In genomic region chr14:38522724-38523123, GRCh38 we compare ENCODE assay signal across 21 cellular contexts.
"Had no signal": no experiment of that assay in that cellular context is flagged by ENCODE, and none has a peak within 500 bp of the region (broad histone marks: within the 10 kb centered on the region; RNA-seq: fewer than 3 reads in every experiment).

No MANE protein-coding gene starts in this region.

- H3K36me3 ChIP-seq: colonic mucosa, right atrium auricular region had no signal

- H3K9me3 ChIP-seq: body of pancreas, colonic mucosa, right atrium auricular region had no signal

- H3K27ac Mint-ChIP-seq: activated CD4-positive, alpha-beta memory T cell treated with anti-CD3 and anti-CD28 coated beads, Interleukin-2, amount 10 ng/mL, durations not matched to agents 7 days and 5 days; activated CD4-positive, alpha-beta T cell treated with anti-CD3 and anti-CD28 coated beads for 36 hours; activated naive CD4-positive, alpha-beta T cell treated with anti-CD3 and anti-CD28 coated beads, Interleukin-2, amount 50 U/mL, for 72 hours; progenitor cell of endocrine pancreas had no signal

- ATAC-seq: activated CD4-positive, alpha-beta T cell treated with anti-CD3 and anti-CD28 coated beads for 36 hours; activated naive CD4-positive, alpha-beta T cell treated with anti-CD3 and anti-CD28 coated beads, Interleukin-2, amount 50 U/mL, for 72 hours; body of pancreas had no signal

- H3K27me3 ChIP-seq: body of pancreas, colonic mucosa, right atrium auricular region had no signal

- H3K36me3 Mint-ChIP-seq: activated naive CD4-positive, alpha-beta T cell treated with anti-CD3 and anti-CD28 coated beads, Interleukin-2, amount 50 U/mL, for 72 hours had no signal

- H3K27me3 Mint-ChIP-seq: activated CD4-positive, alpha-beta memory T cell treated with anti-CD3 and anti-CD28 coated beads, Interleukin-2, amount 10 ng/mL, durations not matched to agents 7 days and 5 days; activated CD4-positive, alpha-beta T cell treated with anti-CD3 and anti-CD28 coated beads for 36 hours; progenitor cell of endocrine pancreas had no signal

- DNase-seq: activated CD4-positive, alpha-beta memory T cell treated with anti-CD3 and anti-CD28 coated beads, Interleukin-2, amount 10 ng/mL, durations not matched to agents 7 days and 5 days; activated CD4-positive, alpha-beta T cell treated with anti-CD3 and anti-CD28 coated beads for 36 hours; activated effector memory CD4-positive, alpha-beta T cell treated with anti-CD3 and anti-CD28 coated beads, Interleukin-2, amount 50 U/mL, for 16 hours; activated T-cell treated with anti-CD3 and anti-CD28 coated beads, Interleukin-2, amount 50 U/mL, for 48 hours; amygdala; body of pancreas; central memory CD4-positive, alpha-beta T cell; colonic mucosa; foreskin melanocyte; kidney glomerular epithelial cell; midbrain; small intestine; stimulated activated CD4-positive, alpha-beta T cell treated with anti-CD3 and anti-CD28 coated beads, Interleukin-4, amount 100 ng/mL, for 4 hours; stimulated activated CD8-positive, alpha-beta memory T cell treated with anti-CD3 and anti-CD28 coated beads, Interleukin-4, amount 100 ng/mL, for 48 hours; stimulated activated naive CD4-positive, alpha-beta T cell treated with Interleukin-2 at 50 U/mL for 16 hours; substantia nigra; T-helper 2 cell; trophoblast cell had no signal

- H3K4me3 Mint-ChIP-seq: activated CD4-positive, alpha-beta memory T cell treated with anti-CD3 and anti-CD28 coated beads, Interleukin-2, amount 10 ng/mL, durations not matched to agents 7 days and 5 days; activated CD4-positive, alpha-beta T cell treated with anti-CD3 and anti-CD28 coated beads for 36 hours had no signal

- H3K4me3 ChIP-seq: body of pancreas, colonic mucosa, right atrium auricular region had no signal

- H3K9me3 Mint-ChIP-seq: activated CD4-positive, alpha-beta memory T cell treated with anti-CD3 and anti-CD28 coated beads, Interleukin-2, amount 10 ng/mL, durations not matched to agents 7 days and 5 days; activated naive CD4-positive, alpha-beta T cell treated with anti-CD3 and anti-CD28 coated beads, Interleukin-2, amount 50 U/mL, for 72 hours had no signal

- H3K4me1 Mint-ChIP-seq: activated CD4-positive, alpha-beta memory T cell treated with anti-CD3 and anti-CD28 coated beads, Interleukin-2, amount 10 ng/mL, durations not matched to agents 7 days and 5 days; activated CD4-positive, alpha-beta T cell treated with anti-CD3 and anti-CD28 coated beads for 36 hours had no signal

- H3K27ac ChIP-seq: body of pancreas, colonic mucosa, right atrium auricular region had no signal

- H3K4me1 ChIP-seq: body of pancreas, colonic mucosa, right atrium auricular region had no signal
